In the genomic region with DNA sequence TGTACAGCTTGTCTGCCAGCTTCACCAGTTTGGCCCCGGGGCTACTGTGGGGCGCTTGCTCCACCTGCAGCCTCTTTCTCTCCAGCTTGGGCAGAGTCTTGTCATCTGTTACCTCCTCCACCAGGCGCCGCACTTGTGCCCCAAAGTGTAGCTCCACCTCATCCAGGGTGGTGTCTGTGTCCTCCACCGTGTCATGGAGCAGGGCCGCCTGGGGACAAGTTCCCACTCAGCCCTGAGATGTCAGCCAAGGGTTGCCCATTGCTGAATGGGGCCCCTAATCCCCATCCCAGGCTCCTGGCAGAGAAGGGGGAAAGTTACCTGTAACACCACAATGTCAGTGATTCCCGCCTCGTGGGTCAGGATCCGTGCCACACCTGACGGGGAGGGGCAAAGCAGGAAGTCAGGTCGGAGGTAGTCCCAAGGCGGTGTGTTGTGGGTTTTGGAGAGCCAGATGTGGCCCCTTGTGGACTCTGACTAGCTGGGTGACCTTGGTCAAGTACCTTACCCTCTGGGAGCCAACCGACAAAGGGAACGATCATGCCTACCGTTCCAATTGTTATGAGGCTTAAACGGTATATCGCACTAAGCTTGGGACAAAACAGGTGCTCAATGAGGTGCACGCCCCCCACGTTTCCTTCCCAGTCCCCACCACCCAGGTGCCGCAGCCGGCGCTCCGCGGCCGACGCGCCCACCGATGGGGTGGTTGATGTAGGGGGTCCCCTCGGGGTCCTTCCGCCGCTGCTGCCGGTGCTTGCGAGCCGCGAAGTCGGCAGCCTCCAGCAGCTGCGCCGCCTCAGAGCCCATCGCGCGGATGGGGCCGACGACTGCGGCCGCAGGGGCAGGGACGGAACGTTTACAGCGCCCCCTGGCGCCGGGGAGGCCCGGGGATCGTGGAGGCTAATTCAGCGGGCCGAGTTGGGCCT, we compare ENCODE assay signal across 9 cellular contexts. TPM values are rescaled to one million over a fixed set of nuclear protein-coding genes. Genes with fewer than 3 reads are reported as not detected.
DNase-seq lines count a peak whose midpoint lies in the region; ATAC-seq, FAIRE-seq and TF ChIP-seq lines count a peak whose summit lies in the region.
"Had no signal": no experiment of that assay in that cellular context is flagged by ENCODE, and none has a peak within 500 bp of the region (broad histone marks: within the 10 kb centered on the region; RNA-seq: fewer than 3 reads in every experiment).

Gene HDDC3 (minus strand): TSS at position 813 of the 923 bp plus-strand sequence. CDS start 9 bp downstream, at position 804.

- H3K9me3 ChIP-seq in BLaER1 = no peaks in the 10 kb centered on the region
- no peaks in the 10 kb centered on the region for H3K9me3 ChIP-seq in HepG2 (ENCODE audit: low read length)

- H3K36me3 ChIP-seq in BLaER1 = peaks cover 9% of the 10 kb centered on the region
- no peaks in the 10 kb centered on the region for H3K36me3 ChIP-seq in HepG2 (replicated peaks in 1 of 2; ENCODE audit: control insufficient read depth in 1 of 2, insufficient read depth in 2 of 2, low read length in 2 of 2)

- ATAC-seq in HG03457 (IDR thresholded peaks at IDR 0.05; ENCODE audit: unreplicated experiment) (peak; percentile 38), HepG2 (peak; percentile 69)

- peak; percentile 48 for FAIRE-seq in HepG2 (lab: Jason Lieb, UNC)
- FAIRE-seq: islet of Langerhans had no signal

- H3K9me3 Mint-ChIP-seq in activated CD4-positive, alpha-beta T cell treated with anti-CD3 and anti-CD28 coated beads, Interleukin-2, amount 10 ng/mL, durations not matched to agents 7 days and 5 days = no peaks in the 10 kb centered on the region
- no peaks in the 10 kb centered on the region for H3K9me3 Mint-ChIP-seq in dendritic cell treated with granulocyte-macrophage colony-stimulating factor and Interleukin-4, amounts not matched to agents 40 ng/mL and 50 ng/mL, for 4 days

- H4K20me1 ChIP-seq in BLaER1 = peaks cover 16% of the 10 kb centered on the region
- no peaks in the 10 kb centered on the region for H4K20me1 ChIP-seq in HepG2 (ENCODE audit: insufficient read depth, low read length)

- peaks cover 64% of the 10 kb centered on the region for H3K4me1 Mint-ChIP-seq in activated CD4-positive, alpha-beta T cell treated with anti-CD3 and anti-CD28 coated beads, Interleukin-2, amount 10 ng/mL, durations not matched to agents 7 days and 5 days
- H3K4me1 Mint-ChIP-seq in dendritic cell treated with granulocyte-macrophage colony-stimulating factor and Interleukin-4, amounts not matched to agents 40 ng/mL and 50 ng/mL, for 4 days (ENCODE audit: low read depth) = peaks cover 64% of the 10 kb centered on the region

- TF ChIP-seq EP300 in HepG2 (IDR thresholded peaks at IDR 0.05; ENCODE audit: low read depth in 2 of 2, low read length in 2 of 2) (no peak), HepG2 (CRISPR knock-in tag; IDR thresholded peaks at IDR 0.05; ENCODE audit: borderline replicate concordance) (peak; percentile 28; the same call in 1 of the 2 replicates)

- BruUV-seq in HepG2 (replicated peaks; lab: Mats Ljungman, UMichigan) = no TSS peak

- H3K27me3 ChIP-seq in BLaER1 (no peaks in the 10 kb centered on the region), HepG2 (ENCODE audit: control insufficient read depth in 1 of 2, insufficient read depth in 2 of 2, low read length in 2 of 2) (no peaks in the 10 kb centered on the region; a peak in 2 of 5 replicates)

- intact Hi-C loops in dendritic cell treated with granulocyte-macrophage colony-stimulating factor and Interleukin-4, amounts not matched to agents 40 ng/mL and 50 ng/mL, for 4 days (cut with micrococcal nuclease) = loop anchor here (2.0 to 10.0 kb wide), 2 partner anchors 17 to 47 kb away; partner anchors contain the start of gene FES
- intact Hi-C loops in HepG2 (cut with micrococcal nuclease; ENCODE audit: unreplicated experiment) = loop anchor here (5.0 to 10.0 kb wide), 4 partner anchors 45 to 120 kb away; partner anchors contain the start of gene PRC1

- peak; percentile 65 for DNase-seq in GM19240 (ENCODE audit: insufficient read length, low spot score)
- DNase-seq in NCI-H526 (lab: John Stamatoyannopoulos, UW) = peak; percentile 87 to 94
- DNase-seq in activated CD4-positive, alpha-beta T cell treated with anti-CD3 and anti-CD28 coated beads, Interleukin-2, amount 10 ng/mL, durations not matched to agents 7 days and 5 days = peak; percentile 93
- peak; percentile 86 for DNase-seq in HepG2 (ENCODE audit: low spot score)
- peak; percentile 93 for DNase-seq in stimulated activated CD4-positive, alpha-beta T cell treated with anti-CD3 and anti-CD28 coated beads, Interleukin-4, amount 100 ng/mL, for 1 hour

- CTCF ChIA-PET in activated CD4-positive, alpha-beta T cell treated with anti-CD3 and anti-CD28 coated beads, Interleukin-2, amount 10 ng/mL, durations not matched to agents 7 days and 5 days (lab: Charles Lee) = interaction anchor here (0.6 to 9.8 kb wide), 81 partner anchors 8 to 829 kb away, joined by 3 to 140 read pairs (median 4); partner anchors contain the start of genes BLM, FURIN, IDH2 and MAN2A2
- CTCF ChIA-PET in HepG2 (lab: Yijun Ruan, JAX; ENCODE audit: low intra/inter-chr PET ratio, low total read pairs) = interaction anchor here (0.8 to 1.4 kb wide), 3 partner anchors 28 to 101 kb away, joined by 3 to 4 read pairs (median 3); no protein-coding TSS in a partner anchor

- no peaks in the 10 kb centered on the region for H3K27me3 Mint-ChIP-seq in activated CD4-positive, alpha-beta T cell treated with anti-CD3 and anti-CD28 coated beads, Interleukin-2, amount 10 ng/mL, durations not matched to agents 7 days and 5 days
- H3K27me3 Mint-ChIP-seq in dendritic cell treated with granulocyte-macrophage colony-stimulating factor and Interleukin-4, amounts not matched to agents 40 ng/mL and 50 ng/mL, for 4 days = no peaks in the 10 kb centered on the region

- peak within 1 kb of the TSS; percentile 56 for H2AFZ ChIP-seq in HepG2 (ENCODE audit: low read length)

- H3K36me3 Mint-ChIP-seq in activated CD4-positive, alpha-beta T cell treated with anti-CD3 and anti-CD28 coated beads, Interleukin-2, amount 10 ng/mL, durations not matched to agents 7 days and 5 days (ENCODE audit: low read depth) = peaks cover 16% of the 10 kb centered on the region
- H3K36me3 Mint-ChIP-seq in dendritic cell treated with granulocyte-macrophage colony-stimulating factor and Interleukin-4, amounts not matched to agents 40 ng/mL and 50 ng/mL, for 4 days (ENCODE audit: low read depth) = peaks cover 16% of the 10 kb centered on the region

- WGBS in HepG2 (ENCODE audit: low lambda C conversion rate) = 1% methylated on average over 16 of the region's 54 CpGs

- peak within 1 kb of the TSS; percentile 94 for H3K4me2 ChIP-seq in BLaER1
- peak within 1 kb of the TSS; percentile 89 for H3K4me2 ChIP-seq in HepG2 (ENCODE audit: low read depth, low read length)

- TF ChIP-seq RAD21 in HepG2 (CRISPR knock-in tag; IDR thresholded peaks at IDR 0.05) = peak; percentile 52; the same call in 1 of the 2 replicates

- peak; percentile 93 for TF ChIP-seq CTCF in HepG2 (CRISPR knock-in tag; IDR thresholded peaks at IDR 0.05)

- in situ Hi-C loops in HepG2 (cut with HindIII; ENCODE audit: extremely low pct_ligation_motif_present, low pct_unique_long_range_greater_than_20kb) = loop anchor here (25.0 kb wide), 1 partner anchor 330 kb away; no protein-coding TSS in a partner anchor

- H3K9ac ChIP-seq in BLaER1 (peak within 1 kb of the TSS; percentile 80), HepG2 (ENCODE audit: insufficient read depth, low read depth, low read length) (peak within 1 kb of the TSS; percentile 88)

- H3K79me2 ChIP-seq in HepG2 (ENCODE audit: insufficient read depth, low read length) = peaks cover 6% of the 10 kb centered on the region

- H3K4me3 Mint-ChIP-seq in activated CD4-positive, alpha-beta T cell treated with anti-CD3 and anti-CD28 coated beads, Interleukin-2, amount 10 ng/mL, durations not matched to agents 7 days and 5 days = peak within 1 kb of the TSS; percentile 98
- H3K4me3 Mint-ChIP-seq in dendritic cell treated with granulocyte-macrophage colony-stimulating factor and Interleukin-4, amounts not matched to agents 40 ng/mL and 50 ng/mL, for 4 days = peak within 1 kb of the TSS; percentile 85

- POLR2A ChIA-PET in activated CD4-positive, alpha-beta T cell treated with anti-CD3 and anti-CD28 coated beads, Interleukin-2, amount 10 ng/mL, durations not matched to agents 7 days and 5 days (lab: Charles Lee) = interaction anchor here (0.9 kb wide), 1 partner anchor 29 kb away, joined by 4 read pairs; the partner anchor contains the start of gene MAN2A2
- POLR2A ChIA-PET in HepG2 (lab: Yijun Ruan, JAX) = interaction anchor here (0.6 to 4.5 kb wide), 20 partner anchors 10 to 740 kb away, joined by 3 to 45 read pairs (median 4); partner anchors contain the start of genes BLM, MAN2A2, PRC1 and RCCD1

- peak within 1 kb of the TSS; percentile 85 for H3K27ac ChIP-seq in BLaER1
- peak within 1 kb of the TSS; percentile 96 for H3K27ac ChIP-seq in HepG2 (ENCODE audit: extremely low read length, insufficient read depth, low read length)

- peak within 1 kb of the TSS; percentile 82 for H3K4me3 ChIP-seq in BLaER1
- H3K4me3 ChIP-seq in HepG2 (replicated peaks in 1 of 3; ENCODE audit: insufficient read depth in 1 of 3, low read depth in 2 of 3, low read length in 3 of 3) = peak within 1 kb of the TSS; percentile 67 to 91 (median 87)

- TF ChIP-seq POLR2A in HepG2 (IDR thresholded peaks at IDR 0.05; ENCODE audit: insufficient read depth in 1 of 2, low read depth in 2 of 2, low read length in 2 of 2) = peak in 1 of 2 experiments; percentile 74; a peak in 2 of 4 replicates

- peak within 1 kb of the TSS; percentile 100 for H3K27ac Mint-ChIP-seq in activated CD4-positive, alpha-beta T cell treated with anti-CD3 and anti-CD28 coated beads, Interleukin-2, amount 10 ng/mL, durations not matched to agents 7 days and 5 days
- H3K27ac Mint-ChIP-seq in dendritic cell treated with granulocyte-macrophage colony-stimulating factor and Interleukin-4, amounts not matched to agents 40 ng/mL and 50 ng/mL, for 4 days = peak within 1 kb of the TSS; percentile 97

- H3K4me1 ChIP-seq in BLaER1 (peaks cover 68% of the 10 kb centered on the region), HepG2 (ENCODE audit: insufficient read depth, low read length) (peaks cover 61% of the 10 kb centered on the region)

RNA-seq across cellular contexts. Expression of gene HDDC3, which starts in this region (rescaled TPM):
- total RNA-seq in activated CD4-positive, alpha-beta T cell treated with anti-CD3 and anti-CD28 coated beads, Interleukin-2, amount 10 ng/mL, durations not matched to agents 7 days and 5 days = 10 to 100 TPM; 22.9 to 26.2 TPM
- total RNA-seq in HepG2 (2016; rRNA removed; fragmentation: Illumina TruSeq; extraction: Trizol) = 28.3 and 30.0 TPM in 2 replicates
- total RNA-seq in HepG2 (2016; cell fraction: cytosol; rRNA removed; fragmentation: Illumina TruSeq; extraction: Trizol; ENCODE audit: low read depth) = 9.5 and 9.9 TPM in 2 replicates
- total RNA-seq in HepG2 (2016; cell fraction: insoluble cytoplasmic fraction; rRNA removed; fragmentation: Illumina TruSeq; extraction: Trizol) = 29.5 and 31.1 TPM in 2 replicates
- 19.0 and 21.4 TPM in 2 replicates for total RNA-seq in HepG2 (2016; cell fraction: membrane; rRNA removed; fragmentation: Illumina TruSeq; extraction: Trizol)
- 14.9 and 16.3 TPM in 2 replicates for total RNA-seq in HepG2 (2016; cell fraction: nucleus; rRNA removed; fragmentation: Illumina TruSeq; extraction: Trizol)
- polyA plus RNA-seq in HepG2 (2011; rRNA removed) = 18.7 and 21.7 TPM in 2 replicates
- 21.7 and 23.0 TPM in 2 replicates for polyA plus RNA-seq in HepG2 (2011; cell fraction: cytosol; rRNA removed)
- 18.2 and 23.4 TPM in 2 replicates for polyA plus RNA-seq in HepG2 (2011; cell fraction: nucleus; rRNA removed)
- polyA plus RNA-seq in HepG2 (2012) = 12.4 and 14.3 TPM in 2 replicates
- 15.3 and 16.8 TPM in 2 replicates for polyA plus RNA-seq in HepG2 (2016; cell fraction: cytosol; fragmentation: Illumina TruSeq; extraction: Trizol; ENCODE audit: low read depth)
- polyA plus RNA-seq in HepG2 (2016; cell fraction: insoluble cytoplasmic fraction; fragmentation: Illumina TruSeq; extraction: Trizol; ENCODE audit: low read depth) = 32.6 and 35.8 TPM in 2 replicates
- polyA plus RNA-seq in HepG2 (2016; cell fraction: membrane; fragmentation: Illumina TruSeq; extraction: Trizol; ENCODE audit: low read depth) = 20.1 and 22.5 TPM in 2 replicates
- 23.2 and 27.0 TPM in 2 replicates for polyA plus RNA-seq in HepG2 (2016; cell fraction: nucleus; fragmentation: Illumina TruSeq; extraction: Trizol; ENCODE audit: insufficient read depth, low read depth)
- polyA minus RNA-seq in HepG2 (2011; rRNA and poly(A)+ RNA removed; ENCODE audit: low replicate concordance) = 12.2 and 28.5 TPM in 2 replicates
- polyA minus RNA-seq in HepG2 (2011; cell fraction: cytosol; rRNA and poly(A)+ RNA removed) = 8.2 and 8.6 TPM in 2 replicates
- 13.3 and 14.7 TPM in 2 replicates for polyA minus RNA-seq in HepG2 (2011; cell fraction: nucleus; rRNA and poly(A)+ RNA removed)

Comparison
In these comparisons a context has a peak if more than half of its experiments do, and no peak if none do; other contexts are left out.
1. Peak in every context shown above with its lines: DNase-seq, ATAC-seq, H3K4me3 ChIP-seq and H3K27ac ChIP-seq.